In the genomic region with DNA sequence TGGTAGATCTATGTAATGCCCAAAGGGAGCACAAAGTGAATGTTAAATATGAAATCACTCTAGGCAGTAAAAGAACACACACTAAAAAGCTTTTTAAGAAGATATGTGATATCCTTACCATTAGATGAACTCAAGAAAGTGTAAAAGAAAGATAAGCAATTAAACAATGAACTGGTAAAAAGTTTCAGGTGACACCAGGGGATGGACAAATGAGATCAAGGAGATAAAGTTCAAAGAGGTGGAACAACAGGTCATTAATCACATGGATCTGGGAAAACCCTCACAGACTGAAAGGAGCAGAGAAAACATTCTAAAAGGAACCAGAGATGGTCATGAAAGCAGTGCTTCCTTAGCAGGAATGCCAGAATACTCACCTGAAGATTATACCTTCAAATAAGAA, we compare ENCODE assay signal across 1 cellular context.
TF ChIP-seq lines count a peak whose summit lies in the region.

No MANE protein-coding gene starts in this region.

TF ChIP-seq in HEK293, 187 proteins besides CTCF, POLR2A, EP300 and RAD21 (continued from another document):
- no peak for TF ChIP-seq ZBTB8A (tag by site-specific recombination; IDR thresholded peaks at IDR 0.05)
- peak; percentile 85 for TF ChIP-seq OSR2 (tag by site-specific recombination; IDR thresholded peaks at IDR 0.05)
- TF ChIP-seq, protein P1, sequence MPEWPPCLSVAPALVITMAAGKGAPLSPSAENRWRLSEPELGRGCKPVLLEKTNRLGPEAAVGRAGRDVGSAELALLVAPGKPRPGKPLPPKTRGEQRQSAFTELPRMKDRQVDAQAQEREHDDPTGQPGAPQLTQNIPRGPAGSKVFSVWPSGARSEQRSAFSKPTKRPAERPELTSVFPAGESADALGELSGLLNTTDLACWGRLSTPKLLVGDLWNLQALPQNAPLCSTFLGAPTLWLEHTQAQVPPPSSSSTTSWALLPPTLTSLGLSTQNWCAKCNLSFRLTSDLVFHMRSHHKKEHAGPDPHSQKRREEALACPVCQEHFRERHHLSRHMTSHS (tag by site-specific recombination; IDR thresholded peaks at IDR 0.05), result no peak
- TF ChIP-seq, protein P2, sequence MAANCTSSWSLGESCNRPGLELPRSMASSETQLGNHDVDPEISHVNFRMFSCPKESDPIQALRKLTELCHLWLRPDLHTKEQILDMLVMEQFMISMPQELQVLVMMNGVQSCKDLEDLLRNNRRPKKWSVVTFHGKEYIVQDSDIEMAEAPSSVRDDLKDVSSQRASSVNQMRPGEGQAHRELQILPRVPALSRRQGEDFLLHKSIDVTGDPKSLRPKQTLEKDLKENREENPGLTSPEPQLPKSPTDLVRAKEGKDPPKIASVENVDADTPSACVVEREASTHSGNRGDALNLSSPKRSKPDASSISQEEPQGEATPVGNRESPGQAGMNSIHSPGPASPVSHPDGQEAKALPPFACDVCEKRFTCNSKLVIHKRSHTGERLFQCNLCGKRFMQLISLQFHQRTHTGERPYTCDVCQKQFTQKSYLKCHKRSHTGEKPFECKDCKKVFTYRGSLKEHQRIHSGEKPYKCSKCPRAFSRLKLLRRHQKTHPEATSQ (tag by site-specific recombination; IDR thresholded peaks at IDR 0.05), result no peak
- TF ChIP-seq, protein P3, sequence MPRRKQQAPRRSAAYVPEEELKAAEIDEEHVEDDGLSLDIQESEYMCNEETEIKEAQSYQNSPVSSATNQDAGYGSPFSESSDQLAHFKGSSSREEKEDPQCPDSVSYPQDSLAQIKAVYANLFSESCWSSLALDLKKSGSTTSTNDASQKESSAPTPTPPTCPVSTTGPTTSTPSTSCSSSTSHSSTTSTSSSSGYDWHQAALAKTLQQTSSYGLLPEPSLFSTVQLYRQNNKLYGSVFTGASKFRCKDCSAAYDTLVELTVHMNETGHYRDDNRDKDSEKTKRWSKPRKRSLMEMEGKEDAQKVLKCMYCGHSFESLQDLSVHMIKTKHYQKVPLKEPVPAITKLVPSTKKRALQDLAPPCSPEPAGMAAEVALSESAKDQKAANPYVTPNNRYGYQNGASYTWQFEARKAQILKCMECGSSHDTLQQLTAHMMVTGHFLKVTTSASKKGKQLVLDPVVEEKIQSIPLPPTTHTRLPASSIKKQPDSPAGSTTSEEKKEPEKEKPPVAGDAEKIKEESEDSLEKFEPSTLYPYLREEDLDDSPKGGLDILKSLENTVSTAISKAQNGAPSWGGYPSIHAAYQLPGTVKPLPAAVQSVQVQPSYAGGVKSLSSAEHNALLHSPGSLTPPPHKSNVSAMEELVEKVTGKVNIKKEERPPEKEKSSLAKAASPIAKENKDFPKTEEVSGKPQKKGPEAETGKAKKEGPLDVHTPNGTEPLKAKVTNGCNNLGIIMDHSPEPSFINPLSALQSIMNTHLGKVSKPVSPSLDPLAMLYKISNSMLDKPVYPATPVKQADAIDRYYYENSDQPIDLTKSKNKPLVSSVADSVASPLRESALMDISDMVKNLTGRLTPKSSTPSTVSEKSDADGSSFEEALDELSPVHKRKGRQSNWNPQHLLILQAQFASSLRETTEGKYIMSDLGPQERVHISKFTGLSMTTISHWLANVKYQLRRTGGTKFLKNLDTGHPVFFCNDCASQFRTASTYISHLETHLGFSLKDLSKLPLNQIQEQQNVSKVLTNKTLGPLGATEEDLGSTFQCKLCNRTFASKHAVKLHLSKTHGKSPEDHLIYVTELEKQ (tag by site-specific recombination; IDR thresholded peaks at IDR 0.05; ENCODE audit: borderline replicate concordance), result peak; percentile 78; the same call in 1 of the 2 replicates
- TF ChIP-seq, protein P4, sequence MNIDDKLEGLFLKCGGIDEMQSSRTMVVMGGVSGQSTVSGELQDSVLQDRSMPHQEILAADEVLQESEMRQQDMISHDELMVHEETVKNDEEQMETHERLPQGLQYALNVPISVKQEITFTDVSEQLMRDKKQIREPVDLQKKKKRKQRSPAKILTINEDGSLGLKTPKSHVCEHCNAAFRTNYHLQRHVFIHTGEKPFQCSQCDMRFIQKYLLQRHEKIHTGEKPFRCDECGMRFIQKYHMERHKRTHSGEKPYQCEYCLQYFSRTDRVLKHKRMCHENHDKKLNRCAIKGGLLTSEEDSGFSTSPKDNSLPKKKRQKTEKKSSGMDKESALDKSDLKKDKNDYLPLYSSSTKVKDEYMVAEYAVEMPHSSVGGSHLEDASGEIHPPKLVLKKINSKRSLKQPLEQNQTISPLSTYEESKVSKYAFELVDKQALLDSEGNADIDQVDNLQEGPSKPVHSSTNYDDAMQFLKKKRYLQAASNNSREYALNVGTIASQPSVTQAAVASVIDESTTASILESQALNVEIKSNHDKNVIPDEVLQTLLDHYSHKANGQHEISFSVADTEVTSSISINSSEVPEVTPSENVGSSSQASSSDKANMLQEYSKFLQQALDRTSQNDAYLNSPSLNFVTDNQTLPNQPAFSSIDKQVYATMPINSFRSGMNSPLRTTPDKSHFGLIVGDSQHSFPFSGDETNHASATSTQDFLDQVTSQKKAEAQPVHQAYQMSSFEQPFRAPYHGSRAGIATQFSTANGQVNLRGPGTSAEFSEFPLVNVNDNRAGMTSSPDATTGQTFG (tag by site-specific recombination; IDR thresholded peaks at IDR 0.05; ENCODE audit: borderline replicate concordance), result no peak
- no peak for TF ChIP-seq ZNF510 (tag by site-specific recombination; IDR thresholded peaks at IDR 0.05; ENCODE audit: insufficient replicate concordance)
- TF ChIP-seq, protein P5, sequence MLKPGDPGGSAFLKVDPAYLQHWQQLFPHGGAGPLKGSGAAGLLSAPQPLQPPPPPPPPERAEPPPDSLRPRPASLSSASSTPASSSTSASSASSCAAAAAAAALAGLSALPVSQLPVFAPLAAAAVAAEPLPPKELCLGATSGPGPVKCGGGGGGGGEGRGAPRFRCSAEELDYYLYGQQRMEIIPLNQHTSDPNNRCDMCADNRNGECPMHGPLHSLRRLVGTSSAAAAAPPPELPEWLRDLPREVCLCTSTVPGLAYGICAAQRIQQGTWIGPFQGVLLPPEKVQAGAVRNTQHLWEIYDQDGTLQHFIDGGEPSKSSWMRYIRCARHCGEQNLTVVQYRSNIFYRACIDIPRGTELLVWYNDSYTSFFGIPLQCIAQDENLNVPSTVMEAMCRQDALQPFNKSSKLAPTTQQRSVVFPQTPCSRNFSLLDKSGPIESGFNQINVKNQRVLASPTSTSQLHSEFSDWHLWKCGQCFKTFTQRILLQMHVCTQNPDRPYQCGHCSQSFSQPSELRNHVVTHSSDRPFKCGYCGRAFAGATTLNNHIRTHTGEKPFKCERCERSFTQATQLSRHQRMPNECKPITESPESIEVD (tag by site-specific recombination; IDR thresholded peaks at IDR 0.05), result peak; percentile 93
- TF ChIP-seq, protein P6, sequence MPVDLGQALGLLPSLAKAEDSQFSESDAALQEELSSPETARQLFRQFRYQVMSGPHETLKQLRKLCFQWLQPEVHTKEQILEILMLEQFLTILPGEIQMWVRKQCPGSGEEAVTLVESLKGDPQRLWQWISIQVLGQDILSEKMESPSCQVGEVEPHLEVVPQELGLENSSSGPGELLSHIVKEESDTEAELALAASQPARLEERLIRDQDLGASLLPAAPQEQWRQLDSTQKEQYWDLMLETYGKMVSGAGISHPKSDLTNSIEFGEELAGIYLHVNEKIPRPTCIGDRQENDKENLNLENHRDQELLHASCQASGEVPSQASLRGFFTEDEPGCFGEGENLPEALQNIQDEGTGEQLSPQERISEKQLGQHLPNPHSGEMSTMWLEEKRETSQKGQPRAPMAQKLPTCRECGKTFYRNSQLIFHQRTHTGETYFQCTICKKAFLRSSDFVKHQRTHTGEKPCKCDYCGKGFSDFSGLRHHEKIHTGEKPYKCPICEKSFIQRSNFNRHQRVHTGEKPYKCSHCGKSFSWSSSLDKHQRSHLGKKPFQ (tag by site-specific recombination; IDR thresholded peaks at IDR 0.05), result peak; percentile 57; the same call in 1 of the 2 replicates
- TF ChIP-seq ZNF292 (tag by site-specific recombination; IDR thresholded peaks at IDR 0.05; ENCODE audit: borderline replicate concordance, low read depth), result no peak
